20 cellular contexts compared by ENCODE assay signal in the genomic region with DNA sequence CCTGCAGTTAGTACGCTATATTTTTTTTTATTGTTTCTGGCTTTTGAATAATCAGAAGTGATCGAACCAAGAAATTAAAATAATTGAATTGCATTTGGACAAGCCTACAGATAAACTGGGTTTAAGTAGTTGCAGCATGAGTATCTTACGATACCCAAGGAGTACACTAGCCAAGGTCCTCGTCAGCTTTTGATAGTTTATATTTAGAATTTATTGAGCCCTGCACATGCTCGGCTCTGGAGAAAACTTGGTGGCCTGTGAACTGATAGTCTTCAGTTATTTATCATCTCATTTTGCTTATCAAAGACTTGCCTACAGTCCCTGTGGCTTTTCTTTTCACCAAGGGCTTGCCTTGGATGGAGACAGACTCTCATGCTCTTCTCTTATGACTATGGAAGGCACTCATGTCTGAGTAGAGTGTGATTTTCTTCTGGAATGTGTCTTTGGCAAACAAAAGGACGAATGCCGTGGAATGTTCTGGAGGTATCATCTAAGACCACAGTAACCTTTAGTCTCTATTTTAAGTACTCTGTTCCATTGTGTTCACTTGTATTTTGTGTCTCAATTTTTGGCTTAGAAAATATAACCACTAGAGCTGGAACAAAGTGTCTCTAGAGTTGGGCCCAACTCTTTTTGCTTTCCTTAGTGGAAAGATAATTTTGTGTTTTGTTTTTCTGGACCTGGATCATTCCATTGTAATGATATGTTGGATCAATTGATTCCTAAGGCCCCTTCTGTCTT.
"Had no signal": no experiment of that assay in that cellular context is flagged by ENCODE, and none has a peak within 500 bp of the region (broad histone marks: within the 10 kb centered on the region; RNA-seq: fewer than 3 reads in every experiment).

No MANE protein-coding gene starts in this region.

- DNase-seq: body of pancreas; effector memory CD4-positive, alpha-beta T cell; foreskin keratinocyte; heart right ventricle; left colon; mammary epithelial cell; mucosa of descending colon; naive thymus-derived CD8-positive, alpha-beta T cell; nucleus accumbens; ovary; retina; stimulated activated CD4-positive, alpha-beta T cell treated with anti-CD3 and anti-CD28 coated beads, Interleukin-4, amount 100 ng/mL, for 1 hour; stimulated activated CD8-positive, alpha-beta memory T cell treated with anti-CD3 and anti-CD28 coated beads, Interleukin-4, amount 100 ng/mL, for 48 hours; stimulated activated naive CD8-positive, alpha-beta T cell treated with anti-CD3 and anti-CD28 coated beads, Interleukin-15, Interleukin-2, amounts not matched to agents 100 U/mL and 50 U/mL, for 24 hours; tibial artery; upper lobe of left lung had no signal

- H3K36me3 ChIP-seq: heart right ventricle, ovary, suprapubic skin, tibial artery, upper lobe of left lung had no signal

- H3K9me3 ChIP-seq: body of pancreas, heart right ventricle, mucosa of descending colon, ovary, suprapubic skin, tibial artery, upper lobe of left lung had no signal

- H3K4me3 ChIP-seq: body of pancreas, heart right ventricle, mucosa of descending colon, ovary, suprapubic skin, tibial artery, upper lobe of left lung had no signal

- H3K27ac Mint-ChIP-seq: stimulated activated effector memory CD8-positive, alpha-beta T cell treated with anti-CD3 and anti-CD28 coated beads, Interleukin-12 subunit alpha, Interleukin-12 subunit beta, amount 100 ng/mL, for 72 hours had no signal

- H3K4me3 Mint-ChIP-seq: naive thymus-derived CD8-positive, alpha-beta T cell; neural crest cell; stimulated activated effector memory CD8-positive, alpha-beta T cell treated with anti-CD3 and anti-CD28 coated beads, Interleukin-12 subunit alpha, Interleukin-12 subunit beta, amount 100 ng/mL, for 72 hours had no signal

- H3K27ac ChIP-seq: body of pancreas, epithelial cell of prostate, foreskin keratinocyte, ovary, suprapubic skin, tibial artery, upper lobe of left lung had no signal

- H3K36me3 Mint-ChIP-seq: stimulated activated effector memory CD8-positive, alpha-beta T cell treated with anti-CD3 and anti-CD28 coated beads, Interleukin-12 subunit alpha, Interleukin-12 subunit beta, amount 100 ng/mL, for 72 hours had no signal

- ATAC-seq: body of pancreas; foreskin keratinocyte; left colon; mucosa of descending colon; naive thymus-derived CD8-positive, alpha-beta T cell; stimulated activated effector memory CD8-positive, alpha-beta T cell treated with anti-CD3 and anti-CD28 coated beads, Interleukin-12 subunit alpha, Interleukin-12 subunit beta, amount 100 ng/mL, for 72 hours; stimulated activated naive CD8-positive, alpha-beta T cell treated with anti-CD3 and anti-CD28 coated beads, Interleukin-15, Interleukin-2, amounts not matched to agents 100 U/mL and 50 U/mL, for 24 hours had no signal

- H3K4me1 ChIP-seq: foreskin keratinocyte, tibial artery had no signal

- H3K9me3 Mint-ChIP-seq: naive thymus-derived CD8-positive, alpha-beta T cell; neural crest cell; stimulated activated effector memory CD8-positive, alpha-beta T cell treated with anti-CD3 and anti-CD28 coated beads, Interleukin-12 subunit alpha, Interleukin-12 subunit beta, amount 100 ng/mL, for 72 hours had no signal

- H3K27me3 ChIP-seq: body of pancreas, ovary, suprapubic skin, tibial artery, upper lobe of left lung had no signal
